Comparison of ENCODE assay signal across 21 cellular contexts in the genomic region with DNA sequence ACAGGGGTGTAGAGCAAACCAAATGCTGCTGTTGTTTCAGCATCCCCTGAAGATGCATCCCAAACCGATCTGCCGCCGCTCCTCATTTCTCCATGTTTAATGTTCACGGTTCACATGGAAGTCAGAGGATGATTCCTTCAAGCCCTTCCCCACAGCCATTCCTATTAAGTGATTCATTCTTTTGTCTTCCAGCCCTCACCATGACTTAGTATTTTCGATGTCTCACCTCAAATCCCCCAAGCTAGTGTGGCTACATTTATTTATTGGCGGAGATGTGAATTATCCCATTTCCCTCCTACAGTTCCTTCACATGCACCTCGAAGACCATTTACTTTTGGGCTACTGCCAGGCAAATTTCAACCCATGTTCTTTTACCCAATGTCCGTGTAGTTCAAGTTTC. TPM values are rescaled to one million over a fixed set of nuclear protein-coding genes. Genes with fewer than 3 reads are reported as not detected.
"Had no signal": no experiment of that assay in that cellular context is flagged by ENCODE, and none has a peak within 500 bp of the region (broad histone marks: within the 10 kb centered on the region; RNA-seq: fewer than 3 reads in every experiment).

A gene with protein sequence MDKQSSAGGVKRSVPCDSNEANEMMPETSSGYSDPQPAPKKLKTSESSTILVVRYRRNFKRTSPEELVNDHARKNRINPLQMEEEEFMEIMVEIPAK (minus strand): TSS at position 101 of the 400 bp plus-strand sequence. CDS start 334 bp downstream, outside the sequence.

RNA-seq across cellular contexts. Expression of the gene that starts here (rescaled TPM):
- total RNA-seq: activated naive CD4-positive, alpha-beta T cell treated with anti-CD3 and anti-CD28 coated beads for 36 hours; activated naive CD4-positive, alpha-beta T cell treated with anti-CD3 and anti-CD28 coated beads, Interleukin-2, amount 50 U/mL, for 72 hours; activated naive CD8-positive, alpha-beta T cell treated with anti-CD3 and anti-CD28 coated beads for 36 hours; activated naive CD8-positive, alpha-beta T cell treated with anti-CD3 and anti-CD28 coated beads, Interleukin-2, amount 10 ng/mL, durations not matched to agents 7 days and 5 days; activated T-cell treated with anti-CD3 and anti-CD28 coated beads, Interleukin-2, amount 50 U/mL, for 4 hours; activated T-cell treated with anti-CD3 and anti-CD28 coated beads, Interleukin-2, amount 50 U/mL, for 72 hours; activated T-helper 1 cell treated with anti-CD3 and anti-CD28 coated beads, Interleukin-12 subunit alpha, Interleukin-12 subunit beta, Interleukin-2, Interleukin-4 antibody, amounts not matched to agents 30 ng/mL and 10 ng/mL and 1 ng/mL, durations not matched to agents 14 hours and 24 hours and 36 hours; activated T-helper 17 cell treated with anti-CD3 and anti-CD28 coated beads, Interleukin-2, amount 50 U/mL, for 72 hours; activated T-helper 2 cell treated with anti-CD3 and anti-CD28 coated beads, Interferon-gamma antibody, Interleukin-2, Interleukin-4, amounts not matched to agents 10 μg/mL and 5 μg/mL and 100 μg/mL, durations not matched to agents 14 hours and 24 hours and 36 hours; adrenal gland; aorta; ascending aorta; astrocyte; body of pancreas; breast epithelium; bronchial epithelial cell; cardiac muscle cell; cardiac septum; cerebellum; chondrocyte had no signal
- polyA plus RNA-seq: adipose tissue, adrenal gland, aorta, cardiac muscle cell had no signal
